8 cellular contexts compared by ENCODE assay signal in genomic region chr7:128532956-128533355, GRCh38. TPM values are rescaled to one million over a fixed set of nuclear protein-coding genes. Genes with fewer than 3 reads are reported as not detected.
DNase-seq lines count a peak whose midpoint lies in the region; ATAC-seq and TF ChIP-seq lines count a peak whose summit lies in the region.
"Not testable (repeated sequence)": the region's sequence is repeated elsewhere in the genome, so short reads cannot be mapped to it uniquely, and the experiment has no call there.

No MANE protein-coding gene starts in this region.

- not testable (repeated sequence) for H3F3A ChIP-seq in SU-DHL-6 (ENCODE audit: insufficient read depth)

- not testable (repeated sequence) for H3K27me3 ChIP-seq in CD4-positive, CD25-positive, alpha-beta regulatory T cell (ENCODE audit: control insufficient read depth, insufficient read depth, low read length); SU-DHL-6 (ENCODE audit: low read length); ectodermal cell (ENCODE audit: control insufficient read depth, insufficient read depth, low read length, poor library complexity, severe bottlenecking); right cardiac atrium (ENCODE audit: control insufficient read depth, insufficient read depth)

- peak overlapping the region; percentile 77 for H3K9ac ChIP-seq in SU-DHL-6 (ENCODE audit: low read length)

- WGBS in ectodermal cell, 2 experiments, result 81 to 91% methylated on average over 1 of the region's 1 CpG
- WGBS in right cardiac atrium, result 33% methylated on average over 1 of the region's 1 CpG

- not testable (repeated sequence) for H3K27me3 Mint-ChIP-seq in CD4-positive, CD25-positive, alpha-beta regulatory T cell; activated naive CD8-positive, alpha-beta T cell treated with anti-CD3 and anti-CD28 coated beads for 36 hours; natural killer cell (ENCODE audit: low read depth in 2 of 2); stimulated activated naive CD8-positive, alpha-beta T cell treated with anti-CD3 and anti-CD28 coated beads, Interleukin-15, Interleukin-2, amounts not matched to agents 100 ng/mL and 50 ng/mL, for 24 hours

- TF ChIP-seq CTCF in SU-DHL-6 (IDR thresholded peaks at IDR 0.05; ENCODE audit: insufficient read depth, low read length, poor library complexity, severe bottlenecking); natural killer cell (IDR thresholded peaks at IDR 0.05): not testable (repeated sequence)

- not testable (repeated sequence) for ATAC-seq in CD4-positive, CD25-positive, alpha-beta regulatory T cell (ENCODE audit: low read depth in 2 of 2); right cardiac atrium; natural killer cell

- not testable (repeated sequence) for H3K36me3 Mint-ChIP-seq in CD4-positive, CD25-positive, alpha-beta regulatory T cell; natural killer cell
- H3K36me3 Mint-ChIP-seq in activated naive CD8-positive, alpha-beta T cell treated with anti-CD3 and anti-CD28 coated beads for 36 hours, result peaks cover 11% of the 10 kb centered on the region
- H3K36me3 Mint-ChIP-seq in stimulated activated naive CD8-positive, alpha-beta T cell treated with anti-CD3 and anti-CD28 coated beads, Interleukin-15, Interleukin-2, amounts not matched to agents 100 ng/mL and 50 ng/mL, for 24 hours (ENCODE audit: low read depth), result peaks cover 25% of the 10 kb centered on the region

- H3K9me3 ChIP-seq in CD4-positive, CD25-positive, alpha-beta regulatory T cell (ENCODE audit: control insufficient read depth in 2 of 2, low read length in 2 of 2); SU-DHL-6 (ENCODE audit: insufficient read depth, low read length); ectodermal cell (ENCODE audit: control insufficient read depth, low read length); right cardiac atrium (ENCODE audit: control insufficient read depth, low read length): not testable (repeated sequence)

- peak overlapping the region; percentile 70 for H3K4me3 ChIP-seq in CD4-positive, CD25-positive, alpha-beta regulatory T cell (ENCODE audit: low read depth, low read length)
- peak overlapping the region; percentile 61 for H3K4me3 ChIP-seq in SU-DHL-6 (ENCODE audit: insufficient read depth, low read length, poor library complexity, severe bottlenecking)
- peak overlapping the region; percentile 70 for H3K4me3 ChIP-seq in ectodermal cell (ENCODE audit: insufficient read depth, low read depth, low read length)
- peak overlapping the region; percentile 91 for H3K4me3 ChIP-seq in right cardiac atrium (ENCODE audit: low read length)

- H3K27ac Mint-ChIP-seq in CD4-positive, CD25-positive, alpha-beta regulatory T cell, result peak overlapping the region; percentile 63 to 94 (median 94)
- H3K27ac Mint-ChIP-seq in activated naive CD8-positive, alpha-beta T cell treated with anti-CD3 and anti-CD28 coated beads for 36 hours, result peak overlapping the region; percentile 90
- peak overlapping the region; percentile 87 to 88 for H3K27ac Mint-ChIP-seq in natural killer cell
- peak overlapping the region; percentile 94 for H3K27ac Mint-ChIP-seq in stimulated activated naive CD8-positive, alpha-beta T cell treated with anti-CD3 and anti-CD28 coated beads, Interleukin-15, Interleukin-2, amounts not matched to agents 100 ng/mL and 50 ng/mL, for 24 hours

- H4K20me1 ChIP-seq in SU-DHL-6 (ENCODE audit: low read depth, low read length), result not testable (repeated sequence)

- not testable (repeated sequence) for H3K36me3 ChIP-seq in CD4-positive, CD25-positive, alpha-beta regulatory T cell (ENCODE audit: control insufficient read depth, insufficient read depth, low read length); SU-DHL-6 (ENCODE audit: low read length); ectodermal cell (ENCODE audit: control insufficient read depth, insufficient read depth, low read length)

- H3K4me3 Mint-ChIP-seq in CD4-positive, CD25-positive, alpha-beta regulatory T cell, result peak overlapping the region; percentile 92 to 98 (median 95)
- H3K4me3 Mint-ChIP-seq in activated naive CD8-positive, alpha-beta T cell treated with anti-CD3 and anti-CD28 coated beads for 36 hours, result peak overlapping the region; percentile 91
- peak overlapping the region; percentile 85 for H3K4me3 Mint-ChIP-seq in natural killer cell
- peak overlapping the region; percentile 95 for H3K4me3 Mint-ChIP-seq in stimulated activated naive CD8-positive, alpha-beta T cell treated with anti-CD3 and anti-CD28 coated beads, Interleukin-15, Interleukin-2, amounts not matched to agents 100 ng/mL and 50 ng/mL, for 24 hours

- H3K9me2 ChIP-seq in SU-DHL-6 (replicated peaks; ENCODE audit: insufficient read depth, low read length), result not testable (repeated sequence)

- not testable (repeated sequence) for H2AFZ ChIP-seq in SU-DHL-6 (ENCODE audit: low read depth, low read length, severe bottlenecking)

- H3K4me1 ChIP-seq in CD4-positive, CD25-positive, alpha-beta regulatory T cell (ENCODE audit: control insufficient read depth, insufficient read depth, low read length, poor library complexity, severe bottlenecking), result peaks cover 14% of the 10 kb centered on the region
- not testable (repeated sequence) for H3K4me1 ChIP-seq in ectodermal cell (ENCODE audit: control insufficient read depth, insufficient read depth, low read length); right cardiac atrium (ENCODE audit: control insufficient read depth, insufficient read depth, low read length)

- not testable (repeated sequence) for H3K9me3 Mint-ChIP-seq in CD4-positive, CD25-positive, alpha-beta regulatory T cell; activated naive CD8-positive, alpha-beta T cell treated with anti-CD3 and anti-CD28 coated beads for 36 hours; natural killer cell; stimulated activated naive CD8-positive, alpha-beta T cell treated with anti-CD3 and anti-CD28 coated beads, Interleukin-15, Interleukin-2, amounts not matched to agents 100 ng/mL and 50 ng/mL, for 24 hours

- peaks cover 19 to 64% (median 30%) of the 10 kb centered on the region in 4 donors for H3K4me1 Mint-ChIP-seq in CD4-positive, CD25-positive, alpha-beta regulatory T cell
- peaks cover 25% of the 10 kb centered on the region for H3K4me1 Mint-ChIP-seq in activated naive CD8-positive, alpha-beta T cell treated with anti-CD3 and anti-CD28 coated beads for 36 hours
- H3K4me1 Mint-ChIP-seq in natural killer cell, result peaks cover 24 to 29% of the 10 kb centered on the region in 2 donors
- H3K4me1 Mint-ChIP-seq in stimulated activated naive CD8-positive, alpha-beta T cell treated with anti-CD3 and anti-CD28 coated beads, Interleukin-15, Interleukin-2, amounts not matched to agents 100 ng/mL and 50 ng/mL, for 24 hours (ENCODE audit: low read depth), result peaks cover 29% of the 10 kb centered on the region

- intact Hi-C loops in right cardiac atrium (cut with DNase I), result not testable (repeated sequence)
- intact Hi-C loops in natural killer cell (cut with micrococcal nuclease), result loop anchor here (10.0 kb wide), 1 partner anchor 78 kb away; the partner anchor contains the start of gene HILPDA

- H3K4me2 ChIP-seq in SU-DHL-6 (ENCODE audit: low read depth, low read length, poor library complexity, severe bottlenecking), result peak overlapping the region; percentile 59

- H3K27ac ChIP-seq in CD4-positive, CD25-positive, alpha-beta regulatory T cell (ENCODE audit: insufficient read depth, low read length, poor library complexity, severe bottlenecking), result peak overlapping the region; percentile 87
- peak overlapping the region; percentile 37; the same call in 1 of the 2 replicates for H3K27ac ChIP-seq in SU-DHL-6 (ENCODE audit: low read depth, low read length)
- not testable (repeated sequence) for H3K27ac ChIP-seq in ectodermal cell (ENCODE audit: insufficient read depth, low read depth, low read length, poor library complexity, severe bottlenecking); right cardiac atrium (ENCODE audit: low read length)

- not testable (repeated sequence) for DNase-seq in CD4-positive, CD25-positive, alpha-beta regulatory T cell; activated naive CD8-positive, alpha-beta T cell treated with anti-CD3 and anti-CD28 coated beads for 36 hours; right cardiac atrium; natural killer cell
- DNase-seq in HS-5 (ENCODE audit: low read depth), result peak; percentile 13

- H3K79me2 ChIP-seq in SU-DHL-6 (ENCODE audit: insufficient read depth, low read length), result peaks cover 32% of the 10 kb centered on the region

RNA-seq across cellular contexts. Expression of gene METTL2B, which starts 56.4 kb away (rescaled TPM):
- total RNA-seq in CD4-positive, CD25-positive, alpha-beta regulatory T cell, result 19.6 TPM
- 10 to 100 TPM in 3 of 4 donors, 1 to 10 TPM in 1; 9.2 to 17.0 (median 13.8) TPM for polyA plus RNA-seq in CD4-positive, CD25-positive, alpha-beta regulatory T cell
- total RNA-seq in activated naive CD8-positive, alpha-beta T cell treated with anti-CD3 and anti-CD28 coated beads for 36 hours, result 10 to 100 TPM; 57.3 to 59.8 TPM
- 36.6 TPM for polyA plus RNA-seq in ectodermal cell (2013, experiment 1 of 4)
- polyA plus RNA-seq in ectodermal cell (2013, experiment 2 of 4), result 44.4 TPM
- 31.9 TPM for polyA plus RNA-seq in ectodermal cell (2013, experiment 3 of 4)
- 32.1 TPM for polyA plus RNA-seq in ectodermal cell (2013, experiment 4 of 4)
- 10 to 100 TPM; 17.6 to 23.1 (median 20.5) TPM for total RNA-seq in right cardiac atrium
- polyA plus RNA-seq in right cardiac atrium, result 11.7 TPM
- 10 to 100 TPM; 16.1 to 20.8 (median 20.0) TPM for total RNA-seq in natural killer cell
